Comparison of ENCODE assay signal across 19 cellular contexts in genomic region chr10:121292396-121292795, GRCh38.
A peak's percentile ranks its signal among the peaks of the same experiment; 100 is the strongest.
DNase-seq lines count a peak whose midpoint lies in the region; ATAC-seq, FAIRE-seq and TF ChIP-seq lines count a peak whose summit lies in the region.
"Had no signal": no experiment of that assay in that cellular context is flagged by ENCODE, and none has a peak within 500 bp of the region (broad histone marks: within the 10 kb centered on the region; RNA-seq: fewer than 3 reads in every experiment).

No MANE protein-coding gene starts in this region.

- 33% methylated on average over 6 of the region's 10 CpGs for WGBS in HepG2 (ENCODE audit: low lambda C conversion rate)
- 53% methylated on average over 3 of the region's 10 CpGs for WGBS in right lobe of liver (ENCODE audit: insufficient coverage, low coverage, low lambda C conversion rate, missing lambda C conversion rate)
- 91 to 94% methylated on average over 7 to 9 of the region's 10 CpGs for WGBS in mesodermal cell (ENCODE audit: insufficient coverage in 2 of 2), 2 experiments
- 41 to 76% methylated on average over 2 to 10 of the region's 10 CpGs for WGBS in transverse colon (ENCODE audit: low coverage in 1 of 2), 2 donors

- TF ChIP-seq EP300 in HepG2 (IDR thresholded peaks at IDR 0.05; ENCODE audit: low read depth in 2 of 2, low read length in 2 of 2) (no peak), HepG2 (CRISPR knock-in tag; IDR thresholded peaks at IDR 0.05; ENCODE audit: borderline replicate concordance) (no peak), transverse colon (IDR thresholded peaks at IDR 0.05; ENCODE audit: low read depth) (no peak)

- no peak for TF ChIP-seq POLR2A in HepG2 (IDR thresholded peaks at IDR 0.05; ENCODE audit: insufficient read depth in 1 of 2, low read depth in 2 of 2, low read length in 2 of 2)
- TF ChIP-seq POLR2A in right lobe of liver (IDR thresholded peaks at IDR 0.05): no peak
- TF ChIP-seq POLR2A in transverse colon (IDR thresholded peaks at IDR 0.05): no peak

- no peak overlapping the region for H3K4me2 ChIP-seq in HepG2 (ENCODE audit: low read depth, low read length)

- H3K4me1 ChIP-seq in HepG2 (ENCODE audit: insufficient read depth, low read length) (no peaks in the 10 kb centered on the region), right lobe of liver (no peaks in the 10 kb centered on the region), mesodermal cell (ENCODE audit: control insufficient read depth, insufficient read depth, low read length, poor library complexity, severe bottlenecking) (no peaks in the 10 kb centered on the region), rectal smooth muscle tissue (ENCODE audit: control insufficient read depth, insufficient read depth, low read length) (peaks cover 30% of the 10 kb centered on the region), transverse colon (peaks cover 9 to 80% (median 35%) of the 10 kb centered on the region in 4 donors)

- H3K27ac ChIP-seq in HepG2 (ENCODE audit: extremely low read length, insufficient read depth, low read length) (no peak overlapping the region), right lobe of liver (no peak overlapping the region), mesodermal cell (ENCODE audit: low read depth, low read length, severe bottlenecking) (peak overlapping the region; percentile 30), rectal smooth muscle tissue (ENCODE audit: low read depth, low read length) (peak overlapping the region; percentile 85), transverse colon (peak overlapping the region; percentile 4 to 67 (median 30))
- H3K27ac ChIP-seq: BLaER1, GM23248 had no signal

- H3K9me3 ChIP-seq in HepG2 (ENCODE audit: low read length): no peaks in the 10 kb centered on the region
- H3K9me3 ChIP-seq in right lobe of liver: no peaks in the 10 kb centered on the region
- no peaks in the 10 kb centered on the region for H3K9me3 ChIP-seq in mesodermal cell (ENCODE audit: control insufficient read depth, low read length)
- H3K9me3 ChIP-seq in transverse colon: no peaks in the 10 kb centered on the region
- H3K9me3 ChIP-seq: BLaER1 had no signal

- no peak for TF ChIP-seq CTCF in HepG2 (CRISPR knock-in tag; IDR thresholded peaks at IDR 0.05)
- no peak for TF ChIP-seq CTCF in right lobe of liver (IDR thresholded peaks at IDR 0.05)
- TF ChIP-seq CTCF in transverse colon (IDR thresholded peaks at IDR 0.05): no peak

- H3K36me3 ChIP-seq in HepG2 (replicated peaks in 1 of 2; ENCODE audit: control insufficient read depth in 1 of 2, insufficient read depth in 2 of 2, low read length in 2 of 2) (no peaks in the 10 kb centered on the region), right lobe of liver (no peaks in the 10 kb centered on the region), mesodermal cell (ENCODE audit: control insufficient read depth, insufficient read depth, low read length) (no peaks in the 10 kb centered on the region), rectal smooth muscle tissue (ENCODE audit: control insufficient read depth, insufficient read depth, low read length) (no peaks in the 10 kb centered on the region), transverse colon (no peaks in the 10 kb centered on the region)
- H3K36me3 ChIP-seq: BLaER1 had no signal

- no peak for ATAC-seq in HepG2
- ATAC-seq in right lobe of liver: no peak
- ATAC-seq: CD8-positive, alpha-beta T cell; HCT116 had no signal

- H3K27me3 ChIP-seq in HepG2 (ENCODE audit: control insufficient read depth in 1 of 2, insufficient read depth in 2 of 2, low read length in 2 of 2) (peaks cover 1 to 24% of the 10 kb centered on the region in 2 experiments; a peak in 2 of 5 replicates), right lobe of liver (no peaks in the 10 kb centered on the region), rectal smooth muscle tissue (ENCODE audit: control insufficient read depth, insufficient read depth, low read length) (no peaks in the 10 kb centered on the region), transverse colon (no peaks in the 10 kb centered on the region)
- H3K27me3 ChIP-seq: BLaER1 had no signal

- no peak for TF ChIP-seq RAD21 in HepG2 (CRISPR knock-in tag; IDR thresholded peaks at IDR 0.05)

- no peak overlapping the region for H2AFZ ChIP-seq in HepG2 (ENCODE audit: low read length)
- H2AFZ ChIP-seq: GM23248 had no signal

- intact Hi-C loops in HepG2 (cut with micrococcal nuclease; ENCODE audit: unreplicated experiment): no loop called here
- intact Hi-C loops in right lobe of liver (cut with DNase I): no loop called here
- intact Hi-C loops in transverse colon (cut with DNase I; ENCODE audit: low total_unique reads): loop anchor here (10.0 kb wide), 1 partner anchor 302 kb away; the partner anchor contains the start of gene FGFR2

- no TSS peak for BruUV-seq in HepG2 (replicated peaks; lab: Mats Ljungman, UMichigan)

- CTCF ChIA-PET in HepG2 (lab: Yijun Ruan, JAX; ENCODE audit: low intra/inter-chr PET ratio, low total read pairs): no interaction called here

- DNase-seq in HepG2 (ENCODE audit: low spot score) (no peak), right lobe of liver (no peak), transverse colon (no peak), DMS 273 (lab: John Stamatoyannopoulos, UW; ENCODE audit: unreplicated experiment) (no peak), NOMO-1 (lab: John Stamatoyannopoulos, UW; ENCODE audit: unreplicated experiment in 2 of 2) (no peak)
- DNase-seq in activated CD8-positive, alpha-beta memory T cell treated with anti-CD3 and anti-CD28 coated beads, Interleukin-2, amount 50 U/mL, for 48 hours: no peak
- DNase-seq: 8988T; CD8-positive, alpha-beta T cell; GM23248; H7; HFFc6 had no signal

- H3K79me2 ChIP-seq in HepG2 (ENCODE audit: insufficient read depth, low read length): no peaks in the 10 kb centered on the region

- H3K9ac ChIP-seq in HepG2 (ENCODE audit: insufficient read depth, low read depth, low read length) (no peak overlapping the region), rectal smooth muscle tissue (ENCODE audit: low read length) (no peak overlapping the region)
- H3K9ac ChIP-seq: BLaER1, GM23248 had no signal

- POLR2A ChIA-PET in HepG2 (lab: Yijun Ruan, JAX): no interaction called here

- H3K4me3 ChIP-seq in HepG2 (replicated peaks in 1 of 3; ENCODE audit: insufficient read depth in 1 of 3, low read depth in 2 of 3, low read length in 3 of 3) (no peak overlapping the region), right lobe of liver (no peak overlapping the region), mesodermal cell (ENCODE audit: extremely low read depth, insufficient read depth, low read length, poor library complexity, severe bottlenecking) (no peak overlapping the region), rectal smooth muscle tissue (ENCODE audit: low read length) (no peak overlapping the region), transverse colon (no peak overlapping the region)
- H3K4me3 ChIP-seq: BLaER1, GM23248 had no signal

- in situ Hi-C loops in HepG2 (cut with HindIII; ENCODE audit: extremely low pct_ligation_motif_present, low pct_unique_long_range_greater_than_20kb): no loop called here
- in situ Hi-C loops in transverse colon (cut with MboI; ENCODE audit: low pct_ligation_motif_present in 1 of 4, low pct_unique_long_range_greater_than_20kb in 1 of 4, low sequenced_read_pairs in 3 of 4): no loop called here

- no peaks in the 10 kb centered on the region for H4K20me1 ChIP-seq in HepG2 (ENCODE audit: insufficient read depth, low read length)
- H4K20me1 ChIP-seq: BLaER1 had no signal

- no peak for FAIRE-seq in HepG2 (lab: Jason Lieb, UNC)
- FAIRE-seq: G401.6, GM12891, GM19239, HTR-8/SVneo had no signal

TF ChIP-seq in HepG2, 621 proteins besides CTCF, POLR2A, EP300 and RAD21 (continues in another document):
- TF ChIP-seq ZNF30 (CRISPR knock-in tag; IDR thresholded peaks at IDR 0.05) (no peak), NFKB2 (CRISPR knock-in tag; IDR thresholded peaks at IDR 0.05; ENCODE audit: borderline replicate concordance) (no peak), ESRRA (CRISPR knock-in tag; IDR thresholded peaks at IDR 0.05; ENCODE audit: low read depth) (no peak), MNT (IDR thresholded peaks at IDR 0.05) (peak; percentile 75; the same call in 1 of the 2 replicates), SUZ12 (IDR thresholded peaks at IDR 0.05; ENCODE audit: low read depth, low read length) (no peak)

Comparison
In these comparisons a context has a peak if more than half of its experiments do, and no peak if none do; other contexts are left out.
1. H3K27ac ChIP-seq: peak in mesodermal cell (single experiment), rectal smooth muscle tissue (single experiment) and transverse colon (4 of 4); none in HepG2 (single experiment) and right lobe of liver (0 of 3).